ENCODE assay signal across 1 cellular context in genomic region chr1:202860744-202861419, GRCh38.
A peak's percentile ranks its signal among the peaks of the same experiment; 100 is the strongest.
TF ChIP-seq lines count a peak whose summit lies in the region.

No MANE protein-coding gene starts in this region.

TF ChIP-seq in K562, 482 proteins besides CTCF, POLR2A, EP300 and RAD21 (continued from another document):
- TF ChIP-seq THRB (CRISPR knock-in tag; conservative IDR thresholded peaks at IDR 0.05) (no peak), ATF7 (IDR thresholded peaks at IDR 0.05) (peak; percentile 10; the same call in 1 of the 2 replicates), ARID3A (IDR thresholded peaks at IDR 0.05; ENCODE audit: borderline replicate concordance, low read depth, low read length) (no peak), ESRRA (IDR thresholded peaks at IDR 0.05; ENCODE audit: borderline replicate concordance, low read depth) (peak; percentile 25; the same call in 1 of the 2 replicates), ZKSCAN8 (CRISPR knock-in tag; IDR thresholded peaks at IDR 0.05) (no peak), SAP30 (IDR thresholded peaks at IDR 0.05; ENCODE audit: borderline replicate concordance, insufficient read depth, low read depth, low read length, poor library complexity, severe bottlenecking) (peak; percentile 3), NFRKB (IDR thresholded peaks at IDR 0.05; ENCODE audit: low read depth) (no peak), TEAD1 (CRISPR knock-in tag; IDR thresholded peaks at IDR 0.05) (0 out of 4 replicates have a peak, but pooled peaks of 1 of the 2 experiments have one; percentile 51), CGGBP1 (CRISPR knock-in tag; IDR thresholded peaks at IDR 0.05) (no peak)
